10 cellular contexts compared by ENCODE assay signal in genomic region chr9:98708933-98709911, GRCh38. TPM values are rescaled to one million over a fixed set of nuclear protein-coding genes. Genes with fewer than 3 reads are reported as not detected.
DNase-seq lines count a peak whose midpoint lies in the region; ATAC-seq and TF ChIP-seq lines count a peak whose summit lies in the region.
"Had no signal": no experiment of that assay in that cellular context is flagged by ENCODE, and none has a peak within 500 bp of the region (broad histone marks: within the 10 kb centered on the region; RNA-seq: fewer than 3 reads in every experiment).

GABBR2 (minus strand) TSS chr9:98708935; CDS start chr9:98708737, 198 bp downstream.

- no peaks in the 10 kb centered on the region for H3K4me1 ChIP-seq in foreskin keratinocyte

- DNase-seq in DMS53 (lab: John Stamatoyannopoulos, UW) (peak; percentile 70), DMS53 treated with DMSO at 0.1 percent for 48 hours (lab: John Stamatoyannopoulos, UW; ENCODE audit: unreplicated experiment) (no peak), NCI-H510A (lab: John Stamatoyannopoulos, UW) (peak; percentile 54), foreskin keratinocyte (peak in 1 of 2 donors; percentile 1), retina (peak; percentile 74)
- DNase-seq in activated CD8-positive, alpha-beta memory T cell treated with anti-CD3 and anti-CD28 coated beads for 24 hours = no peak
- DNase-seq: NK-92 treated with Interleukin-12 subunit alpha and Interleukin-12 subunit beta, amount 100 ng/mL, for 24 hours had no signal

- ATAC-seq in foreskin keratinocyte = peak; percentile 9
- ATAC-seq in GM18498 (IDR thresholded peaks at IDR 0.05; ENCODE audit: unreplicated experiment) = no peak
- ATAC-seq in HG03280 (IDR thresholded peaks at IDR 0.05; ENCODE audit: unreplicated experiment) = no peak

- no peak within 1 kb of the TSS for H3K27ac ChIP-seq in foreskin keratinocyte

- TF ChIP-seq CTCF in foreskin keratinocyte (conservative IDR thresholded peaks at IDR 0.05) = no peak

- H3K27me3 ChIP-seq in foreskin keratinocyte = peaks cover 87% of the 10 kb centered on the region

RNA-seq across cellular contexts. Expression of gene GABBR2, which starts in this region (rescaled TPM):
- total RNA-seq in foreskin keratinocyte = not detected in 2 replicates
- polyA plus RNA-seq in foreskin keratinocyte = not detected in 2 replicates
- total RNA-seq: activated naive CD4-positive, alpha-beta T cell treated with anti-CD3 and anti-CD28 coated beads, Interleukin-2, amount 50 U/mL, for 72 hours had no signal

Comparison
In these comparisons a context has a peak if more than half of its experiments do, and no peak if none do; other contexts are left out.
1. DNase-seq: peak in DMS53 (single experiment), NCI-H510A (single experiment) and retina (single experiment); none in DMS53 treated with DMSO at 0.1 percent for 48 hours (single experiment) and activated CD8-positive, alpha-beta memory T cell treated with anti-CD3 and anti-CD28 coated beads for 24 hours (single experiment).
2. Peak in ATAC-seq in foreskin keratinocyte; RNA of the gene not detected or under 1 TPM.